ENCODE assay signal across 1 cellular context in genomic region chr7:100897772-100898454, GRCh38.
TF ChIP-seq lines count a peak whose summit lies in the region.

No MANE protein-coding gene starts in this region.

TF ChIP-seq in neural cell, 6 proteins besides CTCF, POLR2A, EP300 and RAD21:
- TF ChIP-seq EZH2 (IDR thresholded peaks at IDR 0.05; ENCODE audit: borderline replicate concordance, insufficient read depth, low read length, poor library complexity, severe bottlenecking) (no peak), TAF1 (IDR thresholded peaks at IDR 0.05; ENCODE audit: low read depth) (no peak), POLR2AphosphoS5 (IDR thresholded peaks at IDR 0.05) (no peak), MXI1 (conservative IDR thresholded peaks at IDR 0.05; ENCODE audit: poor library complexity, severe bottlenecking) (no peak), SMC3 (conservative IDR thresholded peaks at IDR 0.05; ENCODE audit: poor library complexity) (no peak)
- TF ChIP-seq, protein P1, sequence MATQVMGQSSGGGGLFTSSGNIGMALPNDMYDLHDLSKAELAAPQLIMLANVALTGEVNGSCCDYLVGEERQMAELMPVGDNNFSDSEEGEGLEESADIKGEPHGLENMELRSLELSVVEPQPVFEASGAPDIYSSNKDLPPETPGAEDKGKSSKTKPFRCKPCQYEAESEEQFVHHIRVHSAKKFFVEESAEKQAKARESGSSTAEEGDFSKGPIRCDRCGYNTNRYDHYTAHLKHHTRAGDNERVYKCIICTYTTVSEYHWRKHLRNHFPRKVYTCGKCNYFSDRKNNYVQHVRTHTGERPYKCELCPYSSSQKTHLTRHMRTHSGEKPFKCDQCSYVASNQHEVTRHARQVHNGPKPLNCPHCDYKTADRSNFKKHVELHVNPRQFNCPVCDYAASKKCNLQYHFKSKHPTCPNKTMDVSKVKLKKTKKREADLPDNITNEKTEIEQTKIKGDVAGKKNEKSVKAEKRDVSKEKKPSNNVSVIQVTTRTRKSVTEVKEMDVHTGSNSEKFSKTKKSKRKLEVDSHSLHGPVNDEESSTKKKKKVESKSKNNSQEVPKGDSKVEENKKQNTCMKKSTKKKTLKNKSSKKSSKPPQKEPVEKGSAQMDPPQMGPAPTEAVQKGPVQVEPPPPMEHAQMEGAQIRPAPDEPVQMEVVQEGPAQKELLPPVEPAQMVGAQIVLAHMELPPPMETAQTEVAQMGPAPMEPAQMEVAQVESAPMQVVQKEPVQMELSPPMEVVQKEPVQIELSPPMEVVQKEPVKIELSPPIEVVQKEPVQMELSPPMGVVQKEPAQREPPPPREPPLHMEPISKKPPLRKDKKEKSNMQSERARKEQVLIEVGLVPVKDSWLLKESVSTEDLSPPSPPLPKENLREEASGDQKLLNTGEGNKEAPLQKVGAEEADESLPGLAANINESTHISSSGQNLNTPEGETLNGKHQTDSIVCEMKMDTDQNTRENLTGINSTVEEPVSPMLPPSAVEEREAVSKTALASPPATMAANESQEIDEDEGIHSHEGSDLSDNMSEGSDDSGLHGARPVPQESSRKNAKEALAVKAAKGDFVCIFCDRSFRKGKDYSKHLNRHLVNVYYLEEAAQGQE (IDR thresholded peaks at IDR 0.05; ENCODE audit: borderline replicate concordance), result no peak
